ENCODE assay signal across 9 cellular contexts in genomic region chr1:209860293-209860881, GRCh38. TPM values are rescaled to one million over a fixed set of nuclear protein-coding genes. Genes with fewer than 3 reads are reported as not detected.
DNase-seq lines count a peak whose midpoint lies in the region; ATAC-seq and TF ChIP-seq lines count a peak whose summit lies in the region.
"Had no signal": no experiment of that assay in that cellular context is flagged by ENCODE, and none has a peak within 500 bp of the region (broad histone marks: within the 10 kb centered on the region; RNA-seq: fewer than 3 reads in every experiment).

No MANE protein-coding gene starts in this region.

- H3K27ac ChIP-seq in caudate nucleus (ENCODE audit: low read depth, low read length): no peak overlapping the region

- peaks cover 5% of the 10 kb centered on the region for H3K27me3 Mint-ChIP-seq in activated B cell treated with CpG ODN at 0.5 μM for 24 hours

- no peak overlapping the region for H3K4me3 Mint-ChIP-seq in activated B cell treated with CpG ODN at 0.5 μM for 24 hours
- H3K4me3 Mint-ChIP-seq: IgD-negative memory B cell had no signal

- ATAC-seq in GM18873 (IDR thresholded peaks at IDR 0.05; ENCODE audit: low FRiP score, unreplicated experiment) (peak; percentile 85), HG03103 (IDR thresholded peaks at IDR 0.05; ENCODE audit: low read depth, unreplicated experiment) (peak; percentile 95), activated B cell treated with CpG ODN at 0.5 μM for 24 hours (ENCODE audit: low read depth) (peak; percentile 86)

- no peaks in the 10 kb centered on the region for H3K9me3 Mint-ChIP-seq in activated B cell treated with CpG ODN at 0.5 μM for 24 hours
- H3K9me3 Mint-ChIP-seq: IgD-negative memory B cell had no signal

- TF ChIP-seq CTCF in activated B cell treated with CpG ODN at 0.5 μM for 24 hours (IDR thresholded peaks at IDR 0.05): peak; percentile 93

- DNase-seq in Ammon's horn (ENCODE audit: low spot score) (peak; percentile 95), NCI-H2227 (lab: John Stamatoyannopoulos, UW; ENCODE audit: unreplicated experiment) (peak; percentile 91), activated B cell treated with CpG ODN at 0.5 μM for 24 hours (peak; percentile 26), caudate nucleus (lab: John Stamatoyannopoulos, UW) (peak in 57 of 61 donors; percentile 13 to 90 (median 58)), kidney tubule cell (ENCODE audit: low spot score) (peak; percentile 87)
- DNase-seq in stimulated activated CD4-positive, alpha-beta T cell treated with anti-CD3 and anti-CD28 coated beads, Interleukin-4, amount 100 ng/mL, for 24 hours: peak; percentile 79

- H3K27ac Mint-ChIP-seq in activated B cell treated with CpG ODN at 0.5 μM for 24 hours: no peak overlapping the region
- H3K27ac Mint-ChIP-seq: IgD-negative memory B cell had no signal

- CTCF ChIA-PET in activated B cell treated with CpG ODN at 0.5 μM for 24 hours (lab: Charles Lee): interaction anchor here (0.6 to 3.3 kb wide), 14 partner anchors 10 to 1278 kb away, joined by 3 to 16 read pairs (median 4); partner anchors contain the start of gene UTP25

- H3K4me1 Mint-ChIP-seq in activated B cell treated with CpG ODN at 0.5 μM for 24 hours: no peaks in the 10 kb centered on the region
- H3K4me1 Mint-ChIP-seq: IgD-negative memory B cell had no signal

- H3K36me3 Mint-ChIP-seq in activated B cell treated with CpG ODN at 0.5 μM for 24 hours (ENCODE audit: low read depth): peaks cover 18% of the 10 kb centered on the region

- intact Hi-C loops in activated B cell treated with CpG ODN at 0.5 μM for 24 hours (cut with micrococcal nuclease): loop anchor here (1.0 kb wide), 3 partner anchors 129 to 540 kb away; no protein-coding TSS in a partner anchor

- POLR2A ChIA-PET in activated B cell treated with CpG ODN at 0.5 μM for 24 hours (lab: Charles Lee): no interaction called here

RNA-seq across cellular contexts. Expression of gene UTP25, which starts 32.6 kb away (rescaled TPM):
- 13.3 and 15.4 TPM in 2 replicates for total RNA-seq in activated B cell treated with CpG ODN at 0.5 μM for 24 hours

RNA-seq across cellular contexts. Expression of gene IRF6, which starts 54.4 kb away (rescaled TPM):
- 0.42 and 0.81 TPM in 2 replicates for total RNA-seq in activated B cell treated with CpG ODN at 0.5 μM for 24 hours

Comparison
In these comparisons a context has a peak if more than half of its experiments do, and no peak if none do; other contexts are left out.
1. DNase-seq: peak in every context shown above with its lines; median percentile 95 in Ammon's horn; 91 in NCI-H2227; 87 in kidney tubule cell; 79 in stimulated activated CD4-positive, alpha-beta T cell treated with anti-CD3 and anti-CD28 coated beads, Interleukin-4, amount 100 ng/mL, for 24 hours; 58 in caudate nucleus; 26 in activated B cell treated with CpG ODN at 0.5 μM for 24 hours.